In the genomic region with DNA sequence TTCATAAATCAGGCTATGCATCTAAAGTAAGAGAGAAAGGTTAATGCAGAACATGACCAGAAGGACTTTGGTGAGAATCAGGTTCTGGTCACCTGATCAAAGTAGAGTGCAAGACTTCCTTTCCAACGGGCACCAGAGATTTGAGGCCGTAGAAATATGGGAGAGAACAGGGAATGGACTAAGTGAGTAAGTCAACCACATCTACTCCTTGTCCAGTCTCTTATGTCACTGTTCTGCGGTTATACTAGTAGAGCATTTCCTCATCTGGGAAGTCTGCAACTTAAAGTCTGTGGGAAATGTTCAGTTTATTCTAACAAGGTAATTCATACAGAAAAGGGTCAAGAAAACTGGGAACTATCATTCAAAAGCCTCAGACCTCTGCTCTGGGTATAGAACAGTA, we compare ENCODE assay signal across 15 cellular contexts.
"Had no signal": no experiment of that assay in that cellular context is flagged by ENCODE, and none has a peak within 500 bp of the region (broad histone marks: within the 10 kb centered on the region; RNA-seq: fewer than 3 reads in every experiment).

No MANE protein-coding gene starts in this region.

- H3K4me1 ChIP-seq: colonic mucosa, tibial nerve had no signal

- ATAC-seq: left cardiac atrium; mucosa of descending colon; naive thymus-derived CD8-positive, alpha-beta T cell; right cardiac atrium; stimulated activated memory B cell treated with anti-CD40 and anti-IgM and Interleukin-4, amounts not matched to agents 10 μg/mL and 1 μg/mL and 100 μg/mL, for 72 hours had no signal

- H3K9me3 ChIP-seq: colonic mucosa, mucosa of descending colon, ovary, tibial nerve had no signal

- H3K27me3 ChIP-seq: colonic mucosa, hepatocyte, ovary, tibial nerve had no signal

- H3K4me3 ChIP-seq: colonic mucosa, hepatocyte, mucosa of descending colon, ovary, tibial nerve had no signal

- DNase-seq: colonic mucosa; dermis blood vessel endothelial cell; foreskin melanocyte; head of caudate nucleus; kidney; left cardiac atrium; mucosa of descending colon; naive thymus-derived CD8-positive, alpha-beta T cell; nucleus accumbens; ovary; right cardiac atrium; stimulated activated CD4-positive, alpha-beta T cell treated with anti-CD3 and anti-CD28 coated beads, Interleukin-4, amount 100 ng/mL, for 24 hours had no signal

- H3K27ac ChIP-seq: colonic mucosa, hepatocyte, ovary, tibial nerve had no signal

- H3K36me3 ChIP-seq: colonic mucosa, ovary, tibial nerve had no signal
